Comparison of ENCODE assay signal across 29 cellular contexts in genomic region chr2:85087541-85087940, GRCh38.
"Had no signal": no experiment of that assay in that cellular context is flagged by ENCODE, and none has a peak within 500 bp of the region (broad histone marks: within the 10 kb centered on the region; RNA-seq: fewer than 3 reads in every experiment).

No MANE protein-coding gene starts in this region.

- H3K4me3 ChIP-seq: stomach, suprapubic skin, testis, thoracic aorta, thyroid gland, tibial artery, tibial nerve, transverse colon, upper lobe of left lung, upper lobe of right lung, uterus, vagina had no signal

- H3K27ac Mint-ChIP-seq: stimulated activated effector memory CD8-positive, alpha-beta T cell treated with anti-CD3 and anti-CD28 coated beads, Interleukin-12 subunit alpha, Interleukin-12 subunit beta, amount 100 ng/mL, for 72 hours; stimulated activated memory B cell treated with anti-CD40 and anti-IgM and Interleukin-4, amounts not matched to agents 10 μg/mL and 1 μg/mL and 100 μg/mL, for 72 hours; stimulated activated naive B cell treated with anti-CD40 and anti-IgM and Interleukin-4, amounts not matched to agents 10 μg/mL and 1 μg/mL and 100 μg/mL, for 72 hours; stimulated activated naive CD8-positive, alpha-beta T cell treated with anti-CD3 and anti-CD28 coated beads, Interleukin-15, amount 100 ng/mL, for 72 hours; stimulated activated naive CD8-positive, alpha-beta T cell treated with anti-CD3 and anti-CD28 coated beads, Interleukin-15, Interleukin-2, amounts not matched to agents 100 ng/mL and 50 ng/mL, for 24 hours; type B pancreatic cell had no signal

- ATAC-seq: stimulated activated effector memory CD8-positive, alpha-beta T cell treated with anti-CD3 and anti-CD28 coated beads, Interleukin-12 subunit alpha, Interleukin-12 subunit beta, amount 100 ng/mL, for 72 hours; stimulated activated memory B cell treated with anti-CD40 and anti-IgM and Interleukin-4, amounts not matched to agents 10 μg/mL and 1 μg/mL and 100 μg/mL, for 72 hours; stimulated activated naive B cell treated with anti-CD40 and anti-IgM and Interleukin-4, amounts not matched to agents 10 μg/mL and 1 μg/mL and 100 μg/mL, for 72 hours; stimulated activated naive CD8-positive, alpha-beta T cell treated with anti-CD3 and anti-CD28 coated beads, Interleukin-15, amount 100 ng/mL, for 72 hours; stimulated activated naive CD8-positive, alpha-beta T cell treated with anti-CD3 and anti-CD28 coated beads, Interleukin-15, Interleukin-2, amounts not matched to agents 100 U/mL and 50 U/mL, for 24 hours; upper lobe of right lung had no signal

- H3K36me3 ChIP-seq: stomach, suprapubic skin, thoracic aorta, thyroid gland, tibial artery, tibial nerve, transverse colon, upper lobe of left lung, upper lobe of right lung, uterus, vagina had no signal

- H3K4me1 ChIP-seq: stomach, suprapubic skin, testis, thyroid gland, tibial artery, tibial nerve, transverse colon, upper lobe of left lung, upper lobe of right lung, uterus, vagina had no signal

- H3K9me3 Mint-ChIP-seq: type B pancreatic cell had no signal

- DNase-seq: stimulated activated CD4-positive, alpha-beta T cell treated with anti-CD3 and anti-CD28 coated beads, Interleukin-2, amount 100 ng/mL, for 48 hours; stimulated activated CD4-positive, alpha-beta T cell treated with anti-CD3 and anti-CD28 coated beads, Interleukin-4, amount 100 ng/mL, for 1 hour; stimulated activated CD4-positive, alpha-beta T cell treated with anti-CD3 and anti-CD28 coated beads, Interleukin-4, amount 100 ng/mL, for 24 hours; stimulated activated CD4-positive, alpha-beta T cell treated with anti-CD3 and anti-CD28 coated beads, Interleukin-4, amount 100 ng/mL, for 4 hours; stimulated activated CD8-positive, alpha-beta memory T cell treated with anti-CD3 and anti-CD28 coated beads, Interleukin-4, amount 100 ng/mL, for 48 hours; stimulated activated naive B cell treated with anti-CD40 and anti-IgM and Interleukin-4, amounts not matched to agents 10 μg/mL and 1 μg/mL and 100 μg/mL, for 72 hours; stimulated activated naive CD4-positive, alpha-beta T cell; stimulated activated naive CD4-positive, alpha-beta T cell treated with Interleukin-2 at 50 U/mL for 16 hours; stimulated activated naive CD8-positive, alpha-beta T cell treated with anti-CD3 and anti-CD28 coated beads, Interleukin-15, amount 100 ng/mL, for 72 hours; stimulated activated naive CD8-positive, alpha-beta T cell treated with anti-CD3 and anti-CD28 coated beads, Interleukin-15, Interleukin-2, amounts not matched to agents 100 U/mL and 50 U/mL, for 24 hours; stomach; substantia nigra; testis; thyroid gland; tibial artery; transverse colon; trophoblast cell; upper lobe of left lung; upper lobe of right lung; uterus had no signal

- FAIRE-seq: urothelium cell line had no signal

- H3K36me3 Mint-ChIP-seq: stimulated activated effector memory CD8-positive, alpha-beta T cell treated with anti-CD3 and anti-CD28 coated beads, Interleukin-12 subunit alpha, Interleukin-12 subunit beta, amount 100 ng/mL, for 72 hours; stimulated activated memory B cell treated with anti-CD40 and anti-IgM and Interleukin-4, amounts not matched to agents 10 μg/mL and 1 μg/mL and 100 μg/mL, for 72 hours; stimulated activated naive B cell treated with anti-CD40 and anti-IgM and Interleukin-4, amounts not matched to agents 10 μg/mL and 1 μg/mL and 100 μg/mL, for 72 hours; type B pancreatic cell had no signal

- H3K27ac ChIP-seq: stomach, suprapubic skin, testis, thoracic aorta, thyroid gland, tibial artery, tibial nerve, transverse colon, upper lobe of left lung, upper lobe of right lung, uterus, vagina had no signal

- H3K4me3 Mint-ChIP-seq: stimulated activated effector memory CD8-positive, alpha-beta T cell treated with anti-CD3 and anti-CD28 coated beads, Interleukin-12 subunit alpha, Interleukin-12 subunit beta, amount 100 ng/mL, for 72 hours; stimulated activated memory B cell treated with anti-CD40 and anti-IgM and Interleukin-4, amounts not matched to agents 10 μg/mL and 1 μg/mL and 100 μg/mL, for 72 hours; stimulated activated naive B cell treated with anti-CD40 and anti-IgM and Interleukin-4, amounts not matched to agents 10 μg/mL and 1 μg/mL and 100 μg/mL, for 72 hours; stimulated activated naive CD8-positive, alpha-beta T cell treated with anti-CD3 and anti-CD28 coated beads, Interleukin-15, amount 100 ng/mL, for 72 hours; stimulated activated naive CD8-positive, alpha-beta T cell treated with anti-CD3 and anti-CD28 coated beads, Interleukin-15, Interleukin-2, amounts not matched to agents 100 ng/mL and 50 ng/mL, for 24 hours; type B pancreatic cell had no signal

- H3K4me1 Mint-ChIP-seq: stimulated activated effector memory CD8-positive, alpha-beta T cell treated with anti-CD3 and anti-CD28 coated beads, Interleukin-12 subunit alpha, Interleukin-12 subunit beta, amount 100 ng/mL, for 72 hours; stimulated activated memory B cell treated with anti-CD40 and anti-IgM and Interleukin-4, amounts not matched to agents 10 μg/mL and 1 μg/mL and 100 μg/mL, for 72 hours; stimulated activated naive B cell treated with anti-CD40 and anti-IgM and Interleukin-4, amounts not matched to agents 10 μg/mL and 1 μg/mL and 100 μg/mL, for 72 hours; stimulated activated naive CD8-positive, alpha-beta T cell treated with anti-CD3 and anti-CD28 coated beads, Interleukin-15, amount 100 ng/mL, for 72 hours had no signal

- H3K9me3 ChIP-seq: stomach, suprapubic skin, testis, thoracic aorta, thyroid gland, transverse colon, upper lobe of left lung, upper lobe of right lung, uterus had no signal

- H3K27me3 ChIP-seq: testis, thyroid gland, upper lobe of left lung, upper lobe of right lung, uterus, vagina had no signal
